20 cellular contexts compared by ENCODE assay signal in the genomic region with DNA sequence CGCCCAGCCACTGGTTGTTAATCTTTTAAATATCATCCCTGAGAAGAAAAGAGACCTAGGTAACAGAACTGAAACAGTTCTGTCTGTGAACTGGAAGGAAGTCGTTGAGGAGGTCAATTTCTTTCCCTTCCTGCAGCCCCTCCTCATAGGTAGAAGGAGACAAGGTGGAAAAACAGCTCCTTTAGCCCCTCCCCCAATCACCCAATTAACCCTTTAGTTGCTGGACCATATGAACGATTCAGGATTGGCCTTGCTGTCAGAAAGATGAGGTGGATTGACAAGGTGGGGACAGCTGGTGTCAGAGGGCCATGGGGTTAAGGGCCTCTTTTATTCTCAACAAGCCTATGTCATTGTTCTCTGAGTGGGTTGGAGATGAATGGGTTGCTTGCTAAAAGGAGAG. TPM values are rescaled to one million over a fixed set of nuclear protein-coding genes. Genes with fewer than 3 reads are reported as not detected.
DNase-seq lines count a peak whose midpoint lies in the region; ATAC-seq, FAIRE-seq and TF ChIP-seq lines count a peak whose summit lies in the region.
"Had no signal": no experiment of that assay in that cellular context is flagged by ENCODE, and none has a peak within 500 bp of the region (broad histone marks: within the 10 kb centered on the region; RNA-seq: fewer than 3 reads in every experiment).

No MANE protein-coding gene starts in this region.

- no peak overlapping the region for H2BK5ac ChIP-seq in mesendoderm (ENCODE audit: low read length)

- H3K4ac ChIP-seq in mesendoderm (ENCODE audit: low read depth, low read length): no peak overlapping the region

- H3K36me3 Mint-ChIP-seq in GM23338 (ENCODE audit: low read depth) (no peaks in the 10 kb centered on the region), endodermal cell (ENCODE audit: low read depth) (no peaks in the 10 kb centered on the region)
- H3K36me3 Mint-ChIP-seq: CD4-positive, CD25-positive, alpha-beta regulatory T cell had no signal

- no peaks in the 10 kb centered on the region for H3K36me3 ChIP-seq in GM23338 (ENCODE audit: insufficient read depth)
- no peaks in the 10 kb centered on the region for H3K36me3 ChIP-seq in H7 (replicated peaks; ENCODE audit: control insufficient read depth, insufficient read depth, low read length)
- no peaks in the 10 kb centered on the region for H3K36me3 ChIP-seq in endodermal cell (ENCODE audit: control insufficient read depth, insufficient read depth, low read length)
- H3K36me3 ChIP-seq in mesendoderm (ENCODE audit: control insufficient read depth, insufficient read depth, low read length): no peaks in the 10 kb centered on the region
- H3K36me3 ChIP-seq: BE2C had no signal

- DNase-seq in GM23338 (ENCODE audit: low spot score) (peak; percentile 68), H7 (peak; percentile 77), endodermal cell (peak; percentile 50), mesendoderm (peak; percentile 28), GM19239 (ENCODE audit: insufficient read length, low spot score) (no peak)
- DNase-seq: ACHN; BE2C; C1 segment of cervical spinal cord; CD4-positive, CD25-positive, alpha-beta regulatory T cell; CD8-positive, alpha-beta memory T cell; COR-L47; DMS 273 treated with DMSO at 0.1 percent for 48 hours; DMS79 treated with DMSO at 0.1 percent for 48 hours; GF-D8; GM23248; H9; KG1 had no signal

- H3K27me3 Mint-ChIP-seq in GM23338 (ENCODE audit: insufficient read depth, low read depth, poor library complexity) (peaks cover 5% of the 10 kb centered on the region), endodermal cell (ENCODE audit: insufficient read depth) (no peaks in the 10 kb centered on the region)

- H3K9ac ChIP-seq in endodermal cell (ENCODE audit: extremely low read depth, low read length, poor library complexity, severe bottlenecking) (no peak overlapping the region), mesendoderm (ENCODE audit: low read length) (no peak overlapping the region)
- H3K9ac ChIP-seq: GM23248 had no signal

- H3K79me2 ChIP-seq in GM23338 (replicated peaks; ENCODE audit: insufficient read depth): peaks cover 19% of the 10 kb centered on the region
- H3K79me2 ChIP-seq in mesendoderm (ENCODE audit: control insufficient read depth, insufficient read depth, low read length): peaks cover 7% of the 10 kb centered on the region

- H2AK5ac ChIP-seq in mesendoderm (ENCODE audit: low read length): no peak overlapping the region

- H3K9me3 Mint-ChIP-seq in GM23338: no peaks in the 10 kb centered on the region
- H3K9me3 Mint-ChIP-seq in endodermal cell: no peaks in the 10 kb centered on the region
- H3K9me3 Mint-ChIP-seq: CD8-positive, alpha-beta memory T cell; H9 had no signal

- H3K27ac ChIP-seq in GM23338 (ENCODE audit: low read depth): no peak overlapping the region
- H3K27ac ChIP-seq in endodermal cell (ENCODE audit: low read depth, low read length): no peak overlapping the region
- no peak overlapping the region for H3K27ac ChIP-seq in mesendoderm (ENCODE audit: low read depth, low read length)
- H3K27ac ChIP-seq: GM23248 had no signal

- no peak overlapping the region for H3K56ac ChIP-seq in mesendoderm (ENCODE audit: low read length)

- no peak for FAIRE-seq in GM19239 (lab: Jason Lieb, UNC)
- FAIRE-seq: A204.1, HTR-8/SVneo had no signal

- ATAC-seq in GM23338 (no peak; the same call in 2 of the 3 replicates), GM18873 (IDR thresholded peaks at IDR 0.05; ENCODE audit: low FRiP score, unreplicated experiment) (no peak)

- H2BK120ac ChIP-seq in mesendoderm (ENCODE audit: low read depth, low read length): no peak overlapping the region

- no peaks in the 10 kb centered on the region for H3K9me3 ChIP-seq in endodermal cell (ENCODE audit: control insufficient read depth, low read length)
- H3K9me3 ChIP-seq: BE2C had no signal

- H3K4me1 ChIP-seq in GM23338 (ENCODE audit: insufficient read depth) (peaks cover 4% of the 10 kb centered on the region; the same call in 1 of the 2 replicates), endodermal cell (ENCODE audit: control insufficient read depth, insufficient read depth, low read length) (no peaks in the 10 kb centered on the region), mesendoderm (ENCODE audit: control insufficient read depth, low read depth, low read length) (peaks cover 6% of the 10 kb centered on the region)
- H3K4me1 ChIP-seq: BE2C had no signal

- peak overlapping the region; percentile 72; the same call in 1 of the 2 replicates for H2AFZ ChIP-seq in GM23338
- H2AFZ ChIP-seq: GM23248 had no signal

- peaks cover 8% of the 10 kb centered on the region; the same call in 1 of the 2 replicates for H3K9me2 ChIP-seq in GM23338 (ENCODE audit: insufficient read depth)

- H3K4me3 Mint-ChIP-seq in GM23338: no peak overlapping the region
- H3K4me3 Mint-ChIP-seq in endodermal cell: no peak overlapping the region

- H4K20me1 ChIP-seq in GM23338 (replicated peaks; ENCODE audit: insufficient read depth): peaks cover 6% of the 10 kb centered on the region; the same call in 1 of the 2 replicates

- TF ChIP-seq CTCF in GM23338 (conservative IDR thresholded peaks at IDR 0.05; ENCODE audit: low read depth in 2 of 2): no peak
- no peak for TF ChIP-seq CTCF in endodermal cell (conservative IDR thresholded peaks at IDR 0.05)

- H3K4me1 Mint-ChIP-seq in GM23338 (peaks cover 23% of the 10 kb centered on the region), endodermal cell (peaks cover 14% of the 10 kb centered on the region)

- H3K79me1 ChIP-seq in mesendoderm (ENCODE audit: low read length): peaks cover 4% of the 10 kb centered on the region

- H3F3A ChIP-seq in GM23338 (replicated peaks; ENCODE audit: low read depth): no peaks in the 10 kb centered on the region

- H3K27me3 ChIP-seq in GM23338 (ENCODE audit: insufficient read depth): no peaks in the 10 kb centered on the region
- H3K27me3 ChIP-seq in H7 (ENCODE audit: control insufficient read depth, insufficient read depth, low read length): no peaks in the 10 kb centered on the region
- no peaks in the 10 kb centered on the region for H3K27me3 ChIP-seq in endodermal cell (ENCODE audit: control insufficient read depth, insufficient read depth, low read length, poor library complexity, severe bottlenecking)
- H3K27me3 ChIP-seq in mesendoderm (ENCODE audit: insufficient read depth, low read length, poor library complexity): no peaks in the 10 kb centered on the region
- H3K27me3 ChIP-seq: BE2C had no signal

- no peak overlapping the region for H4K5ac ChIP-seq in mesendoderm (ENCODE audit: low read length)

- H3K4me3 ChIP-seq in GM23338 (no peak overlapping the region), H7 (ENCODE audit: insufficient read depth, low read depth, low read length) (no peak overlapping the region), endodermal cell (ENCODE audit: low read length) (no peak overlapping the region), mesendoderm (ENCODE audit: low read length) (no peak overlapping the region)
- H3K4me3 ChIP-seq: GM23248 had no signal

- H3K4me2 ChIP-seq in GM23338 (no peak overlapping the region), mesendoderm (ENCODE audit: low read length) (no peak overlapping the region)

- H4K8ac ChIP-seq in mesendoderm (ENCODE audit: low read depth, low read length): no peak overlapping the region

- H2BK15ac ChIP-seq in mesendoderm (replicated peaks; ENCODE audit: low read depth): no peak overlapping the region

- 47 to 100% methylated on average over 1 to 3 of the region's 3 CpGs for WGBS in endodermal cell (ENCODE audit: insufficient coverage in 1 of 2, insufficient read length in 1 of 2), 2 experiments
- WGBS in mesendoderm (ENCODE audit: extremely low coverage, insufficient coverage, low lambda C conversion rate): no CpG with 5 or more reads among the region's 3 CpGs

- H3K27ac Mint-ChIP-seq in GM23338 (no peak overlapping the region), endodermal cell (no peak overlapping the region)

- H3K23ac ChIP-seq in mesendoderm (ENCODE audit: low read length): no peak overlapping the region

- H3K18ac ChIP-seq in mesendoderm (ENCODE audit: low read length): no peak overlapping the region

TF ChIP-seq in GM23338, 12 proteins besides CTCF, POLR2A, EP300 and RAD21:
- 0 out of 2 replicates have a peak, but pooled peaks have one; percentile 29 for TF ChIP-seq CREB1 (CRISPR knock-in tag; IDR thresholded peaks at IDR 0.05; ENCODE audit: low read depth)
- TF ChIP-seq ZNF331 (CRISPR knock-in tag; IDR thresholded peaks at IDR 0.05; ENCODE audit: low read depth): no peak
- no peak for TF ChIP-seq EZH2phosphoT487 (IDR thresholded peaks at IDR 0.05; ENCODE audit: unreplicated experiment)
- TF ChIP-seq ZNF114 (CRISPR knock-in tag; IDR thresholded peaks at IDR 0.05): no peak

RNA-seq across cellular contexts. Expression of gene ZNF445, which starts 36.0 kb away (rescaled TPM):
- 16.5 and 16.6 TPM in 2 replicates for total RNA-seq in GM23338 (2014; rRNA removed; shearing (Covaris generic))
- polyA plus RNA-seq in GM23338 (2016; fragmentation: Nextera tagmentation; extraction: Ambion mirVana): 2.7 TPM in 2 replicates
- total RNA-seq in H7 (2014; rRNA removed; shearing (Covaris generic)): 7.1 and 9.9 TPM in 2 replicates
- 10 to 100 TPM; 35.4 to 56.9 TPM for total RNA-seq in endodermal cell
- 17.5 TPM for polyA plus RNA-seq in endodermal cell (2013, experiment 1 of 2)
- 15.1 TPM for polyA plus RNA-seq in endodermal cell (2013, experiment 2 of 2)
- polyA plus RNA-seq in mesendoderm (2013, experiment 1 of 2): 5.7 TPM
- polyA plus RNA-seq in mesendoderm (2013, experiment 2 of 2): 5.3 TPM

RNA-seq across cellular contexts. Expression of gene ZKSCAN7, which starts 41.5 kb away (rescaled TPM):
- total RNA-seq in GM23338 (2014; rRNA removed; shearing (Covaris generic)): 14.0 and 17.8 TPM in 2 replicates
- 4.4 and 4.7 TPM in 2 replicates for polyA plus RNA-seq in GM23338 (2016; fragmentation: Nextera tagmentation; extraction: Ambion mirVana)
- total RNA-seq in H7 (2014; rRNA removed; shearing (Covaris generic)): 6.5 and 13.0 TPM in 2 replicates
- 10 to 100 TPM; 11.0 to 15.5 TPM for total RNA-seq in endodermal cell
- 14.0 TPM for polyA plus RNA-seq in endodermal cell (2013, experiment 1 of 2)
- 13.0 TPM for polyA plus RNA-seq in endodermal cell (2013, experiment 2 of 2)
- polyA plus RNA-seq in mesendoderm (2013, experiment 1 of 2): 5.4 TPM
- polyA plus RNA-seq in mesendoderm (2013, experiment 2 of 2): 5.4 TPM
